In genomic region chr4:1216869-1217294, GRCh38 we compare ENCODE assay signal across 9 cellular contexts. TPM values are rescaled to one million over a fixed set of nuclear protein-coding genes. Genes with fewer than 3 reads are reported as not detected.
DNase-seq lines count a peak whose midpoint lies in the region; ATAC-seq and TF ChIP-seq lines count a peak whose summit lies in the region.
"Had no signal": no experiment of that assay in that cellular context is flagged by ENCODE, and none has a peak within 500 bp of the region (broad histone marks: within the 10 kb centered on the region; RNA-seq: fewer than 3 reads in every experiment).

No MANE protein-coding gene starts in this region.

- POLR2A ChIA-PET in activated CD4-positive, alpha-beta memory T cell treated with anti-CD3 and anti-CD28 coated beads for 36 hours (lab: Charles Lee): interaction anchor here (1.4 kb wide), 1 partner anchor 16 kb away, joined by 3 read pairs; no protein-coding TSS in a partner anchor

- 60 to 82% methylated on average over 3 to 15 of the region's 21 CpGs for WGBS in gastroesophageal sphincter (ENCODE audit: low coverage in 1 of 2), 2 donors

- TF ChIP-seq CTCF in HL-60 (IDR thresholded peaks at IDR 0.05; ENCODE audit: insufficient read depth, low read length): no peak
- TF ChIP-seq CTCF in gastroesophageal sphincter (IDR thresholded peaks at IDR 0.05): no peak

- CTCF ChIA-PET in activated CD4-positive, alpha-beta memory T cell treated with anti-CD3 and anti-CD28 coated beads for 36 hours (lab: Charles Lee): interaction anchor here (0.7 to 1.4 kb wide), 5 partner anchors 32 to 80 kb away, joined by 3 to 6 read pairs (median 5); partner anchors contain the start of gene CTBP1

- no peaks in the 10 kb centered on the region for H3K9me3 Mint-ChIP-seq in activated CD4-positive, alpha-beta memory T cell treated with anti-CD3 and anti-CD28 coated beads for 36 hours

- peaks cover 0 to 74% of the 10 kb centered on the region in 2 donors for H3K36me3 ChIP-seq in gastroesophageal sphincter

- peak; percentile 72 to 87 for DNase-seq in HL-60 (ENCODE audit: low read depth in 1 of 2, low spot score in 1 of 2)
- peak; percentile 82 for DNase-seq in activated CD4-positive, alpha-beta memory T cell treated with anti-CD3 and anti-CD28 coated beads for 36 hours
- peak; percentile 79 for DNase-seq in stimulated activated CD8-positive, alpha-beta memory T cell treated with anti-CD3 and anti-CD28 coated beads, Interleukin-4, amount 100 ng/mL, for 48 hours
- no peak for DNase-seq in HT-29 (ENCODE audit: low spot score)
- no peak for DNase-seq in NCI-H2081 treated with DMSO at 0.1 percent for 48 hours (lab: John Stamatoyannopoulos, UW)
- DNase-seq in mesenteric fat pad (ENCODE audit: low spot score): no peak

- TF ChIP-seq POLR2A in gastroesophageal sphincter (IDR thresholded peaks at IDR 0.05): no peak

- H3K27ac ChIP-seq in HL-60 (replicated peaks) (peak overlapping the region; percentile 74), gastroesophageal sphincter (no peak overlapping the region)
- H3K27ac ChIP-seq: suprapubic skin had no signal

- no peaks in the 10 kb centered on the region for H3K9me3 ChIP-seq in gastroesophageal sphincter
- H3K9me3 ChIP-seq: suprapubic skin had no signal

- peaks cover 35% of the 10 kb centered on the region for H3K4me1 Mint-ChIP-seq in activated CD4-positive, alpha-beta memory T cell treated with anti-CD3 and anti-CD28 coated beads for 36 hours (ENCODE audit: low read depth)

- H3K4me3 Mint-ChIP-seq in activated CD4-positive, alpha-beta memory T cell treated with anti-CD3 and anti-CD28 coated beads for 36 hours: peak overlapping the region; percentile 46

- H3K36me3 Mint-ChIP-seq in activated CD4-positive, alpha-beta memory T cell treated with anti-CD3 and anti-CD28 coated beads for 36 hours: peaks cover 27% of the 10 kb centered on the region

- no peak for TF ChIP-seq EP300 in gastroesophageal sphincter (IDR thresholded peaks at IDR 0.05)

- H3K27me3 ChIP-seq in HL-60 (ENCODE audit: insufficient read depth, poor library complexity, severe bottlenecking): no peaks in the 10 kb centered on the region
- no peaks in the 10 kb centered on the region for H3K27me3 ChIP-seq in gastroesophageal sphincter
- H3K27me3 ChIP-seq: suprapubic skin had no signal

- no peaks in the 10 kb centered on the region for H3K27me3 Mint-ChIP-seq in activated CD4-positive, alpha-beta memory T cell treated with anti-CD3 and anti-CD28 coated beads for 36 hours

- intact Hi-C loops in activated CD4-positive, alpha-beta memory T cell treated with anti-CD3 and anti-CD28 coated beads for 36 hours (cut with micrococcal nuclease): loop anchor here (2.0 kb wide), 1 partner anchor 16 kb away; no protein-coding TSS in a partner anchor

- peaks cover 0 to 58% (median 15%) of the 10 kb centered on the region in 3 donors for H3K4me1 ChIP-seq in gastroesophageal sphincter

- ATAC-seq in gastroesophageal sphincter (peak; percentile 14), GM19328 (IDR thresholded peaks at IDR 0.05; ENCODE audit: unreplicated experiment) (no peak)

- peak overlapping the region; percentile 79 for H3K27ac Mint-ChIP-seq in activated CD4-positive, alpha-beta memory T cell treated with anti-CD3 and anti-CD28 coated beads for 36 hours

- H3K4me3 ChIP-seq in HL-60 (replicated peaks; ENCODE audit: insufficient read depth, low read length): no peak overlapping the region
- H3K4me3 ChIP-seq in gastroesophageal sphincter: no peak overlapping the region
- H3K4me3 ChIP-seq: suprapubic skin had no signal

RNA-seq across cellular contexts. Expression of gene CTBP1, which starts 32.0 kb away (rescaled TPM):
- 100 to 1,000 TPM; 154 to 162 TPM for total RNA-seq in activated CD4-positive, alpha-beta memory T cell treated with anti-CD3 and anti-CD28 coated beads for 36 hours
- total RNA-seq in gastroesophageal sphincter (100 to 1,000 TPM; 126 to 271 (median 164) TPM), mesenteric fat pad (147 TPM)
- 631 and 665 TPM in 2 replicates for total RNA-seq in HT-29 (2014; rRNA removed; shearing (Covaris generic))

RNA-seq across cellular contexts. Expression of gene SPON2, which starts 44.5 kb away (rescaled TPM):
- total RNA-seq in activated CD4-positive, alpha-beta memory T cell treated with anti-CD3 and anti-CD28 coated beads for 36 hours: 1 to 10 TPM; 9.0 to 9.5 TPM
- total RNA-seq in gastroesophageal sphincter (10 to 100 TPM; 16.3 to 72.5 (median 55.0) TPM), mesenteric fat pad (27.3 TPM)
- total RNA-seq in HT-29 (2014; rRNA removed; shearing (Covaris generic)): 1.2 and 2.9 TPM in 2 replicates

Comparison
In these comparisons a context has a peak if more than half of its experiments do, and no peak if none do; other contexts are left out.
1. DNase-seq: peak in HL-60 (2 of 2), activated CD4-positive, alpha-beta memory T cell treated with anti-CD3 and anti-CD28 coated beads for 36 hours (single experiment) and stimulated activated CD8-positive, alpha-beta memory T cell treated with anti-CD3 and anti-CD28 coated beads, Interleukin-4, amount 100 ng/mL, for 48 hours (single experiment); none in HT-29 (single experiment), NCI-H2081 treated with DMSO at 0.1 percent for 48 hours (single experiment) and mesenteric fat pad (single experiment).